Comparison of ENCODE assay signal across 27 cellular contexts in genomic region chr13:45750566-45750965, GRCh38. TPM values are rescaled to one million over a fixed set of nuclear protein-coding genes. Genes with fewer than 3 reads are reported as not detected.
"Had no signal": no experiment of that assay in that cellular context is flagged by ENCODE, and none has a peak within 500 bp of the region (broad histone marks: within the 10 kb centered on the region; RNA-seq: fewer than 3 reads in every experiment).

No MANE protein-coding gene starts in this region.

- H3K4me1 ChIP-seq: gastrocnemius medialis, left lung, lower lobe of right lung had no signal

- H3K4me3 ChIP-seq: coronary artery, dorsolateral prefrontal cortex, esophagus squamous epithelium, gastrocnemius medialis, heart right ventricle, left lung, lower lobe of right lung had no signal

- H3K9me3 ChIP-seq: esophagus squamous epithelium, gastrocnemius medialis, heart right ventricle, left lung, lower lobe of right lung had no signal

- H3K27ac ChIP-seq: coronary artery, dorsolateral prefrontal cortex, esophagus squamous epithelium, gastrocnemius medialis, heart right ventricle, left lung, lower lobe of right lung had no signal

- H3K36me3 ChIP-seq: esophagus squamous epithelium, gastrocnemius medialis, heart right ventricle, left lung, lower lobe of right lung had no signal

- DNase-seq: dermis blood vessel endothelial cell; dorsolateral prefrontal cortex; effector CD4-positive, alpha-beta T cell; effector memory CD4-positive, alpha-beta T cell; esophagus squamous epithelium; foreskin fibroblast; foreskin melanocyte; gastrocnemius medialis; glutamatergic neuron; head of caudate nucleus; heart right ventricle; hippocampal formation; left cardiac atrium; left lung; left ventricle myocardium superior; lower lobe of right lung; mesenchymal stem cell; midbrain had no signal

- H3K27me3 ChIP-seq: dorsolateral prefrontal cortex, gastrocnemius medialis had no signal

- ATAC-seq: gastrocnemius medialis, heart right ventricle, left cardiac atrium, left lung, left ventricle myocardium superior, lower lobe of right lung had no signal

RNA-seq across cellular contexts. Expression of gene CBY2, which starts 48.4 kb away (rescaled TPM):
- total RNA-seq: dermis blood vessel endothelial cell, dorsolateral prefrontal cortex, endothelial cell of umbilical vein, epithelial cell of proximal tubule, esophagus squamous epithelium, gastrocnemius medialis, glomerular endothelial cell, heart right ventricle, kidney epithelial cell, left cardiac atrium, left lung, left ventricle myocardium superior, lower lobe of right lung, lung microvascular endothelial cell, mucosa of gallbladder had no signal
- polyA plus RNA-seq: endothelial cell of umbilical vein, esophagus, heart right ventricle, keratinocyte had no signal
